Comparison of ENCODE assay signal across 8 cellular contexts in genomic region chr3:129399145-129399894, GRCh38.
DNase-seq lines count a peak whose midpoint lies in the region; ATAC-seq and TF ChIP-seq lines count a peak whose summit lies in the region.

No MANE protein-coding gene starts in this region.

- H3K9me3 ChIP-seq in ES-I3 (ENCODE audit: control insufficient read depth, insufficient read depth, low read length): no peaks in the 10 kb centered on the region

- peaks cover 5% of the 10 kb centered on the region for H3K27me3 Mint-ChIP-seq in nephron progenitor cell (ENCODE audit: low read depth, poor library complexity)
- no peaks in the 10 kb centered on the region for H3K27me3 Mint-ChIP-seq in stimulated activated naive CD8-positive, alpha-beta T cell treated with anti-CD3 and anti-CD28 coated beads, Interleukin-15, amount 100 ng/mL, for 72 hours

- H3K36me3 Mint-ChIP-seq in nephron progenitor cell (ENCODE audit: low read depth): peaks cover 4% of the 10 kb centered on the region

- peak overlapping the region; percentile 99 for H3K4me3 Mint-ChIP-seq in nephron progenitor cell
- H3K4me3 Mint-ChIP-seq in stimulated activated naive CD8-positive, alpha-beta T cell treated with anti-CD3 and anti-CD28 coated beads, Interleukin-15, amount 100 ng/mL, for 72 hours: peak overlapping the region; percentile 91 to 99

- ATAC-seq in stimulated activated naive CD8-positive, alpha-beta T cell treated with anti-CD3 and anti-CD28 coated beads, Interleukin-15, amount 100 ng/mL, for 72 hours: peak; percentile 82

- POLR2A ChIA-PET in RWPE1 (lab: Yijun Ruan, JAX; ENCODE audit: low non-redundant PET): interaction anchor here (0.6 kb wide), 4 partner anchors 9 to 782 kb away, joined by 3 to 4 read pairs (median 4); partner anchors contain the start of genes IFT122 and MBD4

- peak overlapping the region; percentile 72 for H3K27ac ChIP-seq in RWPE1

- DNase-seq in GOT3 (lab: John Stamatoyannopoulos, UW) (peak; percentile 42), RWPE1 (ENCODE audit: low spot score) (peak; percentile 87), fibroblast of the conjunctiva (ENCODE audit: low read depth) (peak; percentile 93), nephron progenitor cell (peak; percentile 68)
- DNase-seq in activated T-helper 9 cell treated with anti-CD3 and anti-CD28 coated beads, Interleukin-2, amount 50 U/mL, for 16 hours (ENCODE audit: low read depth): peak; percentile 60
- DNase-seq in stimulated activated naive CD8-positive, alpha-beta T cell treated with anti-CD3 and anti-CD28 coated beads, Interleukin-15, amount 100 ng/mL, for 72 hours: peak; percentile 57 to 76

- CTCF ChIA-PET in RWPE1 (lab: Yijun Ruan, JAX): interaction anchor here (0.6 to 1.9 kb wide), 3 partner anchors 12 to 379 kb away, joined by 3 to 6 read pairs (median 4); no protein-coding TSS in a partner anchor

- H3K4me1 Mint-ChIP-seq in nephron progenitor cell: peaks cover 45% of the 10 kb centered on the region
- H3K4me1 Mint-ChIP-seq in stimulated activated naive CD8-positive, alpha-beta T cell treated with anti-CD3 and anti-CD28 coated beads, Interleukin-15, amount 100 ng/mL, for 72 hours: peaks cover 34% of the 10 kb centered on the region

- no peaks in the 10 kb centered on the region for H3K9me3 Mint-ChIP-seq in nephron progenitor cell
- H3K9me3 Mint-ChIP-seq in stimulated activated naive CD8-positive, alpha-beta T cell treated with anti-CD3 and anti-CD28 coated beads, Interleukin-15, amount 100 ng/mL, for 72 hours: no peaks in the 10 kb centered on the region

- peak; percentile 89 for TF ChIP-seq CTCF in LNCAP (IDR thresholded peaks at IDR 0.05)
- TF ChIP-seq CTCF in RWPE1 (conservative IDR thresholded peaks at IDR 0.05; ENCODE audit: low read depth): peak; percentile 90
- peak; percentile 61 for TF ChIP-seq CTCF in nephron progenitor cell (IDR thresholded peaks at IDR 0.05)

- peak overlapping the region; percentile 100 for H3K27ac Mint-ChIP-seq in nephron progenitor cell
- peak overlapping the region; percentile 99 to 100 for H3K27ac Mint-ChIP-seq in stimulated activated naive CD8-positive, alpha-beta T cell treated with anti-CD3 and anti-CD28 coated beads, Interleukin-15, amount 100 ng/mL, for 72 hours

- peak overlapping the region; percentile 99 for H3K9ac ChIP-seq in ES-I3 (ENCODE audit: low read depth, low read length)

- peaks cover 11% of the 10 kb centered on the region for H3K36me3 ChIP-seq in ES-I3 (ENCODE audit: insufficient read depth, low read length)

- H3K4me1 ChIP-seq in ES-I3 (ENCODE audit: insufficient read depth, low read length): no peaks in the 10 kb centered on the region

Comparison
In these comparisons a context has a peak if more than half of its experiments do, and no peak if none do; other contexts are left out.
1. Peak in every context shown above with its lines: DNase-seq, ATAC-seq and H3K27ac ChIP-seq.
2. DNase-seq: peak in every context shown above with its lines; median percentile 93 in fibroblast of the conjunctiva; 87 in RWPE1; 68 in nephron progenitor cell; 66 in stimulated activated naive CD8-positive, alpha-beta T cell treated with anti-CD3 and anti-CD28 coated beads, Interleukin-15, amount 100 ng/mL, for 72 hours; 60 in activated T-helper 9 cell treated with anti-CD3 and anti-CD28 coated beads, Interleukin-2, amount 50 U/mL, for 16 hours; 42 in GOT3.